ENCODE assay signal across 1 cellular context in the genomic region with DNA sequence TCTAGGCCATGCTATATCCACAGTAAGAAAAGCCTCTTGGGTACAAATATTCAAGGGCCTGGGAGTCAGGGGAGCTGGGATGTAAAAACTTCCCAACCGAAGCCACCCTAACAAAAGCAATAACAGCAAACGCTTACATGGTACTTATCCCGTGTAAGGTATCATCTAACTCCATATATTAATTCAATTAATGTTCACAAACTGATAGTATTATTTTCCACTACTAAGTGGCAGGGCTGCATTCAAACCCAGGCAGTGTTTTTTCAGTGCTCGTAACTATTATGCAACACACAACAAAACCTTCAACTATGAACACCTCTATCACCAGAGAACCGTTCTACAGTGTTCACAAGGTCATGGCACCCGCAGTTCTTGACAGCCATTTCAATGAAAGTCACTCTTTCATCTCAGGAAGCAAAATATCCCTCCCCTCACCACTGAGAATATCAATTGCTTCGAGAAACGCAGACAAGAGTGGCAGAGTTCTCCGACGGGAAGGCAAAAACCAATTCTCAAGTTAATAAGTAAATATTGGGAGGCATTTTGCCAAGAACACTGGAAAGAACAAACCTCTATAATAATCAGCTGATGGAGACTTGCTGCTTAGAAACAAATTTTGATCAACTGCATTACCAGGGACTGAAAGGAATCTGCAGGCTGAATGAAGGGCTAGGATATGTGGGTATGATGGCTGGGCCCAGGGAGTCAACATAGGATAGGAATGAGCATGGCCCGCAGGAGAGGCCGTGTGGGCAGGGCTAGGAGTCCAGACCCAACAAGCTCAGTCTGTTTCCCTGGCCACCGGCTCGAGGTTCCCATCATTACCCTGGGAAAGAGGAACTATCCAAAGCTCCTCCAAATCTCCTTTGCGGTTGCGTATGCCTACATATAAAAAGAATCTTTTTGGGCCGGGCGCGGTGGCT.
TF ChIP-seq lines count a peak whose summit lies in the region.

No MANE protein-coding gene starts in this region.

TF ChIP-seq in HepG2, 621 proteins besides CTCF, POLR2A, EP300 and RAD21 (continued from another document and continues in another):
- TF ChIP-seq, protein P1, sequence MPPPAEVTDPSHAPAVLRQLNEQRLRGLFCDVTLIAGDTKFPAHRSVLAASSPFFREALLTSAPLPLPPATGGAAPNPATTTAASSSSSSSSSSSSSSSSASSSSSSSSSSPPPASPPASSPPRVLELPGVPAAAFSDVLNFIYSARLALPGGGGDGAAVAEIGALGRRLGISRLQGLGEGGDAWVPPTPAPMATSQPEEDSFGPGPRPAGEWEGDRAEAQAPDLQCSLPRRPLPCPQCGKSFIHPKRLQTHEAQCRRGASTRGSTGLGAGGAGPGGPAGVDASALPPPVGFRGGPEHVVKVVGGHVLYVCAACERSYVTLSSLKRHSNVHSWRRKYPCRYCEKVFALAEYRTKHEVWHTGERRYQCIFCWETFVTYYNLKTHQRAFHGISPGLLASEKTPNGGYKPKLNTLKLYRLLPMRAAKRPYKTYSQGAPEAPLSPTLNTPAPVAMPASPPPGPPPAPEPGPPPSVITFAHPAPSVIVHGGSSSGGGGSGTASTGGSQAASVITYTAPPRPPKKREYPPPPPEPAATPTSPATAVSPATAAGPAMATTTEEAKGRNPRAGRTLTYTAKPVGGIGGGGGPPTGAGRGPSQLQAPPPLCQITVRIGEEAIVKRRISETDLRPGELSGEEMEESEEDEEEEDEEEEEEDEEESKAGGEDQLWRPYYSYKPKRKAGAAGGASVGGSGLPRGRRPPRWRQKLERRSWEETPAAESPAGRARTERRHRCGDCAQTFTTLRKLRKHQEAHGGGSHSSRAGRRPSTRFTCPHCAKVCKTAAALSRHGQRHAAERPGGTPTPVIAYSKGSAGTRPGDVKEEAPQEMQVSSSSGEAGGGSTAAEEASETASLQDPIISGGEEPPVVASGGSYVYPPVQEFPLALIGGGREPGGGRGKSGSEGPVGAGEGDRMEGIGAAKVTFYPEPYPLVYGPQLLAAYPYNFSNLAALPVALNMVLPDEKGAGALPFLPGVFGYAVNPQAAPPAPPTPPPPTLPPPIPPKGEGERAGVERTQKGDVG (CRISPR knock-in tag; IDR thresholded peaks at IDR 0.05; ENCODE audit: borderline replicate concordance): 0 out of 2 replicates have a peak, but pooled peaks have one; percentile 39
- TF ChIP-seq FOXP1 (IDR thresholded peaks at IDR 0.05): no peak
- TF ChIP-seq FOXP1 (CRISPR knock-in tag; IDR thresholded peaks at IDR 0.05): peak; percentile 93
- TF ChIP-seq, protein P2, sequence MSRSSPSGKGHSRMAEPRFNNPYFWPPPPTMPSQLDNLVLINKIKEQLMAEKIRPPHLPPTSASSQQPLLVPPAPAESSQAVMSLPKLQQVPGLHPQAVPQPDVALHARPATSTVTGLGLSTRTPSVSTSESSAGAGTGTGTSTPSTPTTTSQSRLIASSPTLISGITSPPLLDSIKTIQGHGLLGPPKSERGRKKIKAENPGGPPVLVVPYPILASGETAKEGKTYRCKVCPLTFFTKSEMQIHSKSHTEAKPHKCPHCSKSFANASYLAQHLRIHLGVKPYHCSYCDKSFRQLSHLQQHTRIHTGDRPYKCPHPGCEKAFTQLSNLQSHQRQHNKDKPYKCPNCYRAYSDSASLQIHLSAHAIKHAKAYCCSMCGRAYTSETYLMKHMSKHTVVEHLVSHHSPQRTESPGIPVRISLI (CRISPR knock-in tag; IDR thresholded peaks at IDR 0.05; ENCODE audit: borderline replicate concordance): peak; percentile 81; the same call in 1 of the 2 replicates
- TF ChIP-seq MED1 (CRISPR knock-in tag; IDR thresholded peaks at IDR 0.05): peak; percentile 98
- TF ChIP-seq TEAD3 (CRISPR knock-in tag; optimal IDR thresholded peaks at IDR 0.05; ENCODE audit: borderline replicate concordance): peak; percentile 47
- peak; percentile 74; the same call in 1 of the 2 replicates for TF ChIP-seq ZNF670 (CRISPR knock-in tag; IDR thresholded peaks at IDR 0.05; ENCODE audit: borderline replicate concordance)
- TF ChIP-seq, protein P3, sequence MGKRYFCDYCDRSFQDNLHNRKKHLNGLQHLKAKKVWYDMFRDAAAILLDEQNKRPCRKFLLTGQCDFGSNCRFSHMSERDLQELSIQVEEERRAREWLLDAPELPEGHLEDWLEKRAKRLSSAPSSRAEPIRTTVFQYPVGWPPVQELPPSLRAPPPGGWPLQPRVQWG (CRISPR knock-in tag; IDR thresholded peaks at IDR 0.05; ENCODE audit: borderline replicate concordance, low read depth): no peak
- TF ChIP-seq KDM1A (CRISPR knock-in tag; IDR thresholded peaks at IDR 0.05): peak; percentile 29; the same call in 1 of the 2 replicates
- peak; percentile 88; the same call in 1 of the 2 replicates for TF ChIP-seq FOXJ3 (CRISPR knock-in tag; IDR thresholded peaks at IDR 0.05; ENCODE audit: borderline replicate concordance)
- TF ChIP-seq HMG20A (CRISPR knock-in tag; IDR thresholded peaks at IDR 0.05; ENCODE audit: borderline replicate concordance): peak; percentile 91; the same call in 1 of the 2 replicates
- TF ChIP-seq, protein P4, sequence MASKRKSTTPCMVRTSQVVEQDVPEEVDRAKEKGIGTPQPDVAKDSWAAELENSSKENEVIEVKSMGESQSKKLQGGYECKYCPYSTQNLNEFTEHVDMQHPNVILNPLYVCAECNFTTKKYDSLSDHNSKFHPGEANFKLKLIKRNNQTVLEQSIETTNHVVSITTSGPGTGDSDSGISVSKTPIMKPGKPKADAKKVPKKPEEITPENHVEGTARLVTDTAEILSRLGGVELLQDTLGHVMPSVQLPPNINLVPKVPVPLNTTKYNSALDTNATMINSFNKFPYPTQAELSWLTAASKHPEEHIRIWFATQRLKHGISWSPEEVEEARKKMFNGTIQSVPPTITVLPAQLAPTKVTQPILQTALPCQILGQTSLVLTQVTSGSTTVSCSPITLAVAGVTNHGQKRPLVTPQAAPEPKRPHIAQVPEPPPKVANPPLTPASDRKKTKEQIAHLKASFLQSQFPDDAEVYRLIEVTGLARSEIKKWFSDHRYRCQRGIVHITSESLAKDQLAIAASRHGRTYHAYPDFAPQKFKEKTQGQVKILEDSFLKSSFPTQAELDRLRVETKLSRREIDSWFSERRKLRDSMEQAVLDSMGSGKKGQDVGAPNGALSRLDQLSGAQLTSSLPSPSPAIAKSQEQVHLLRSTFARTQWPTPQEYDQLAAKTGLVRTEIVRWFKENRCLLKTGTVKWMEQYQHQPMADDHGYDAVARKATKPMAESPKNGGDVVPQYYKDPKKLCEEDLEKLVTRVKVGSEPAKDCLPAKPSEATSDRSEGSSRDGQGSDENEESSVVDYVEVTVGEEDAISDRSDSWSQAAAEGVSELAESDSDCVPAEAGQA (IDR thresholded peaks at IDR 0.05; ENCODE audit: low read depth): 0 out of 2 replicates have a peak, but pooled peaks have one; percentile 24
- TF ChIP-seq, protein P4 (CRISPR knock-in tag; IDR thresholded peaks at IDR 0.05; ENCODE audit: borderline replicate concordance): no peak
- TF ChIP-seq, protein P5, sequence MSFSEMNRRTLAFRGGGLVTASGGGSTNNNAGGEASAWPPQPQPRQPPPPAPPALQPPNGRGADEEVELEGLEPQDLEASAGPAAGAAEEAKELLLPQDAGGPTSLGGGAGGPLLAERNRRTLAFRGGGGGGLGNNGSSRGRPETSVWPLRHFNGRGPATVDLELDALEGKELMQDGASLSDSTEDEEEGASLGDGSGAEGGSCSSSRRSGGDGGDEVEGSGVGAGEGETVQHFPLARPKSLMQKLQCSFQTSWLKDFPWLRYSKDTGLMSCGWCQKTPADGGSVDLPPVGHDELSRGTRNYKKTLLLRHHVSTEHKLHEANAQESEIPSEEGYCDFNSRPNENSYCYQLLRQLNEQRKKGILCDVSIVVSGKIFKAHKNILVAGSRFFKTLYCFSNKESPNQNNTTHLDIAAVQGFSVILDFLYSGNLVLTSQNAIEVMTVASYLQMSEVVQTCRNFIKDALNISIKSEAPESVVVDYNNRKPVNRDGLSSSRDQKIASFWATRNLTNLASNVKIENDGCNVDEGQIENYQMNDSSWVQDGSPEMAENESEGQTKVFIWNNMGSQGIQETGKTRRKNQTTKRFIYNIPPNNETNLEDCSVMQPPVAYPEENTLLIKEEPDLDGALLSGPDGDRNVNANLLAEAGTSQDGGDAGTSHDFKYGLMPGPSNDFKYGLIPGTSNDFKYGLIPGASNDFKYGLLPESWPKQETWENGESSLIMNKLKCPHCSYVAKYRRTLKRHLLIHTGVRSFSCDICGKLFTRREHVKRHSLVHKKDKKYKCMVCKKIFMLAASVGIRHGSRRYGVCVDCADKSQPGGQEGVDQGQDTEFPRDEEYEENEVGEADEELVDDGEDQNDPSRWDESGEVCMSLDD (CRISPR knock-in tag; IDR thresholded peaks at IDR 0.05; ENCODE audit: borderline replicate concordance): no peak
- peak; percentile 77; the same call in 1 of the 2 replicates for TF ChIP-seq ZMYM2 (CRISPR knock-in tag; IDR thresholded peaks at IDR 0.05)
- TF ChIP-seq GABPA (IDR thresholded peaks at IDR 0.05; ENCODE audit: low read depth, low read length): no peak
- TF ChIP-seq GABPA (CRISPR knock-in tag; IDR thresholded peaks at IDR 0.05; ENCODE audit: low read depth): no peak
- TF ChIP-seq ZFP1 (CRISPR knock-in tag; IDR thresholded peaks at IDR 0.05): peak; percentile 79; the same call in 1 of the 2 replicates
- 0 out of 2 replicates have a peak, but pooled peaks have one; percentile 54 for TF ChIP-seq HOXA5 (CRISPR knock-in tag; IDR thresholded peaks at IDR 0.05)
- TF ChIP-seq RXRA (CRISPR knock-in tag; IDR thresholded peaks at IDR 0.05): peak; percentile 41; the same call in 1 of the 2 replicates
- TF ChIP-seq ZNF589 (CRISPR knock-in tag; conservative IDR thresholded peaks at IDR 0.05): peak; percentile 66; the same call in 1 of the 2 replicates
- 0 out of 2 replicates have a peak, but pooled peaks have one; percentile 19 for TF ChIP-seq KAT7 (CRISPR knock-in tag; IDR thresholded peaks at IDR 0.05; ENCODE audit: borderline replicate concordance)
- TF ChIP-seq MXI1 (IDR thresholded peaks at IDR 0.05; ENCODE audit: borderline replicate concordance, low read depth, low read length): no peak
- TF ChIP-seq, protein P6, sequence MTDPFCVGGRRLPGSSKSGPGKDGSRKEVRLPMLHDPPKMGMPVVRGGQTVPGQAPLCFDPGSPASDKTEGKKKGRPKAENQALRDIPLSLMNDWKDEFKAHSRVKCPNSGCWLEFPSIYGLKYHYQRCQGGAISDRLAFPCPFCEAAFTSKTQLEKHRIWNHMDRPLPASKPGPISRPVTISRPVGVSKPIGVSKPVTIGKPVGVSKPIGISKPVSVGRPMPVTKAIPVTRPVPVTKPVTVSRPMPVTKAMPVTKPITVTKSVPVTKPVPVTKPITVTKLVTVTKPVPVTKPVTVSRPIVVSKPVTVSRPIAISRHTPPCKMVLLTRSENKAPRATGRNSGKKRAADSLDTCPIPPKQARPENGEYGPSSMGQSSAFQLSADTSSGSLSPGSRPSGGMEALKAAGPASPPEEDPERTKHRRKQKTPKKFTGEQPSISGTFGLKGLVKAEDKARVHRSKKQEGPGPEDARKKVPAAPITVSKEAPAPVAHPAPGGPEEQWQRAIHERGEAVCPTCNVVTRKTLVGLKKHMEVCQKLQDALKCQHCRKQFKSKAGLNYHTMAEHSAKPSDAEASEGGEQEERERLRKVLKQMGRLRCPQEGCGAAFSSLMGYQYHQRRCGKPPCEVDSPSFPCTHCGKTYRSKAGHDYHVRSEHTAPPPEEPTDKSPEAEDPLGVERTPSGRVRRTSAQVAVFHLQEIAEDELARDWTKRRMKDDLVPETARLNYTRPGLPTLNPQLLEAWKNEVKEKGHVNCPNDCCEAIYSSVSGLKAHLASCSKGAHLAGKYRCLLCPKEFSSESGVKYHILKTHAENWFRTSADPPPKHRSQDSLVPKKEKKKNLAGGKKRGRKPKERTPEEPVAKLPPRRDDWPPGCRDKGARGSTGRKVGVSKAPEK (CRISPR knock-in tag; IDR thresholded peaks at IDR 0.05; ENCODE audit: borderline replicate concordance): peak; percentile 32; the same call in 1 of the 2 replicates
- 0 out of 2 replicates have a peak, but pooled peaks have one; percentile 56 for TF ChIP-seq MED13 (CRISPR knock-in tag; IDR thresholded peaks at IDR 0.05)
- TF ChIP-seq KAT8 (CRISPR knock-in tag; IDR thresholded peaks at IDR 0.05): peak; percentile 62; the same call in 1 of the 2 replicates
- TF ChIP-seq ZNF232 (CRISPR knock-in tag; IDR thresholded peaks at IDR 0.05; ENCODE audit: borderline replicate concordance): no peak
- TF ChIP-seq ZBTB38 (CRISPR knock-in tag; IDR thresholded peaks at IDR 0.05): peak; percentile 37; the same call in 1 of the 2 replicates
- TF ChIP-seq NR2F2 (IDR thresholded peaks at IDR 0.05; ENCODE audit: borderline replicate concordance, low read depth): peak; percentile 86
- TF ChIP-seq ZNF20 (CRISPR knock-in tag; IDR thresholded peaks at IDR 0.05): no peak
- TF ChIP-seq, protein P7, sequence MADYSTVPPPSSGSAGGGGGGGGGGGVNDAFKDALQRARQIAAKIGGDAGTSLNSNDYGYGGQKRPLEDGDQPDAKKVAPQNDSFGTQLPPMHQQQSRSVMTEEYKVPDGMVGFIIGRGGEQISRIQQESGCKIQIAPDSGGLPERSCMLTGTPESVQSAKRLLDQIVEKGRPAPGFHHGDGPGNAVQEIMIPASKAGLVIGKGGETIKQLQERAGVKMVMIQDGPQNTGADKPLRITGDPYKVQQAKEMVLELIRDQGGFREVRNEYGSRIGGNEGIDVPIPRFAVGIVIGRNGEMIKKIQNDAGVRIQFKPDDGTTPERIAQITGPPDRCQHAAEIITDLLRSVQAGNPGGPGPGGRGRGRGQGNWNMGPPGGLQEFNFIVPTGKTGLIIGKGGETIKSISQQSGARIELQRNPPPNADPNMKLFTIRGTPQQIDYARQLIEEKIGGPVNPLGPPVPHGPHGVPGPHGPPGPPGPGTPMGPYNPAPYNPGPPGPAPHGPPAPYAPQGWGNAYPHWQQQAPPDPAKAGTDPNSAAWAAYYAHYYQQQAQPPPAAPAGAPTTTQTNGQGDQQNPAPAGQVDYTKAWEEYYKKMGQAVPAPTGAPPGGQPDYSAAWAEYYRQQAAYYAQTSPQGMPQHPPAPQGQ (CRISPR knock-in tag; IDR thresholded peaks at IDR 0.05; ENCODE audit: borderline replicate concordance): no peak
- TF ChIP-seq FOXA3 (CRISPR knock-in tag; IDR thresholded peaks at IDR 0.05): peak; percentile 88
- TF ChIP-seq NCOA2 (CRISPR knock-in tag; IDR thresholded peaks at IDR 0.05): peak; percentile 92
